In genomic region chr9:91036826-91037510, GRCh38 we compare ENCODE assay signal across 8 cellular contexts.
DNase-seq lines count a peak whose midpoint lies in the region; ATAC-seq and TF ChIP-seq lines count a peak whose summit lies in the region.

No MANE protein-coding gene starts in this region.

- CTCF ChIA-PET in PC-3 (lab: Charles Lee), result interaction anchor here (0.6 kb wide), 1 partner anchor 249 kb away, joined by 3 read pairs; no protein-coding TSS in a partner anchor

- peak overlapping the region; percentile 56 for H3K9ac ChIP-seq in PC-3 (ENCODE audit: low read length)

- H3K27me3 ChIP-seq in PC-3 (ENCODE audit: low read length), result no peaks in the 10 kb centered on the region

- peak overlapping the region; percentile 32; the same call in 1 of the 2 replicates for H3K4me3 ChIP-seq in PC-3 (ENCODE audit: low read length)

- no peaks in the 10 kb centered on the region for H4K20me1 ChIP-seq in PC-3 (ENCODE audit: low read length)

- intact Hi-C loops in PC-3 (cut with micrococcal nuclease), result loop anchor here (1.0 to 2.0 kb wide), 2 partner anchors 122 to 389 kb away; no protein-coding TSS in a partner anchor

- no peak overlapping the region for H3K27ac Mint-ChIP-seq in activated T-cell treated with anti-CD3 and anti-CD28 coated beads, Interleukin-2, amount 50 U/mL, for 72 hours
- H3K27ac Mint-ChIP-seq in nephron progenitor cell, result peak overlapping the region; percentile 58
- H3K27ac Mint-ChIP-seq in stimulated activated effector memory CD8-positive, alpha-beta T cell treated with anti-CD3 and anti-CD28 coated beads, Interleukin-12 subunit alpha, Interleukin-12 subunit beta, amount 100 ng/mL, for 72 hours, result peak overlapping the region; percentile 84

- no TSS peak for BruUV-seq in PC-3 (replicated peaks; lab: Mats Ljungman, UMichigan)

- no peaks in the 10 kb centered on the region for H3K9me3 ChIP-seq in PC-3 (ENCODE audit: low read length)

- peaks cover 0 to 4% of the 10 kb centered on the region in 2 donors for H3K9me3 Mint-ChIP-seq in activated T-cell treated with anti-CD3 and anti-CD28 coated beads, Interleukin-2, amount 50 U/mL, for 72 hours
- no peaks in the 10 kb centered on the region for H3K9me3 Mint-ChIP-seq in nephron progenitor cell
- no peaks in the 10 kb centered on the region for H3K9me3 Mint-ChIP-seq in stimulated activated effector memory CD8-positive, alpha-beta T cell treated with anti-CD3 and anti-CD28 coated beads, Interleukin-12 subunit alpha, Interleukin-12 subunit beta, amount 100 ng/mL, for 72 hours

- H3K79me2 ChIP-seq in PC-3 (ENCODE audit: low read length), result no peaks in the 10 kb centered on the region

- peak overlapping the region; percentile 69 to 79 for H3K4me3 Mint-ChIP-seq in activated T-cell treated with anti-CD3 and anti-CD28 coated beads, Interleukin-2, amount 50 U/mL, for 72 hours
- H3K4me3 Mint-ChIP-seq in nephron progenitor cell, result no peak overlapping the region
- peak overlapping the region; percentile 61 for H3K4me3 Mint-ChIP-seq in stimulated activated effector memory CD8-positive, alpha-beta T cell treated with anti-CD3 and anti-CD28 coated beads, Interleukin-12 subunit alpha, Interleukin-12 subunit beta, amount 100 ng/mL, for 72 hours

- ATAC-seq in PC-3 (peak; percentile 91), GM18517 (IDR thresholded peaks at IDR 0.05; ENCODE audit: unreplicated experiment) (no peak)
- peak; percentile 89 to 96 for ATAC-seq in activated T-cell treated with anti-CD3 and anti-CD28 coated beads, Interleukin-2, amount 50 U/mL, for 72 hours (replicated peaks in 1 of 2)
- peak; percentile 89 for ATAC-seq in stimulated activated effector memory CD8-positive, alpha-beta T cell treated with anti-CD3 and anti-CD28 coated beads, Interleukin-12 subunit alpha, Interleukin-12 subunit beta, amount 100 ng/mL, for 72 hours

- peak overlapping the region; percentile 88 for H3K27ac ChIP-seq in PC-3 (ENCODE audit: low read length)

- peaks cover under 1% of the 10 kb centered on the region for H3K27me3 Mint-ChIP-seq in activated T-cell treated with anti-CD3 and anti-CD28 coated beads, Interleukin-2, amount 50 U/mL, for 72 hours (ENCODE audit: low read depth)
- H3K27me3 Mint-ChIP-seq in nephron progenitor cell (ENCODE audit: low read depth, poor library complexity), result peaks cover 11% of the 10 kb centered on the region

- H3K4me1 ChIP-seq in PC-3 (ENCODE audit: insufficient read depth, low read length), result peaks cover 27% of the 10 kb centered on the region

- H3K4me2 ChIP-seq in PC-3 (ENCODE audit: low read length), result peak overlapping the region; percentile 50

- no peaks in the 10 kb centered on the region for H3F3A ChIP-seq in PC-3 (ENCODE audit: low read length, unreplicated experiment)

- H2AFZ ChIP-seq in PC-3 (ENCODE audit: low read length), result peak overlapping the region; percentile 39

- TF ChIP-seq CTCF in PC-3 (conservative IDR thresholded peaks at IDR 0.05; ENCODE audit: low read depth, low read length), result peak; percentile 68
- peak; percentile 33 for TF ChIP-seq CTCF in nephron progenitor cell (IDR thresholded peaks at IDR 0.05)

- H3K9me2 ChIP-seq in PC-3 (replicated peaks; ENCODE audit: low read length), result no peaks in the 10 kb centered on the region

- DNase-seq in COR-L47 (lab: John Stamatoyannopoulos, UW), result peak; percentile 90
- DNase-seq in HuH-7.5 (ENCODE audit: low spot score), result peak; percentile 78
- peak; percentile 85 for DNase-seq in PC-3
- DNase-seq in activated T-cell treated with anti-CD3 and anti-CD28 coated beads, Interleukin-2, amount 50 U/mL, for 72 hours, result peak; percentile 73 to 80
- DNase-seq in fibroblast of peridontal ligament (ENCODE audit: extremely low read depth), result peak; percentile 81
- peak; percentile 65 for DNase-seq in nephron progenitor cell
- DNase-seq in stimulated activated effector memory CD8-positive, alpha-beta T cell treated with anti-CD3 and anti-CD28 coated beads, Interleukin-12 subunit alpha, Interleukin-12 subunit beta, amount 100 ng/mL, for 72 hours (ENCODE audit: low spot score in 2 of 2), result peak; percentile 47 to 79

- POLR2A ChIA-PET in PC-3 (lab: Charles Lee; ENCODE audit: unreplicated experiment), result no interaction called here

- peaks cover 2 to 3% of the 10 kb centered on the region in 2 donors for H3K36me3 Mint-ChIP-seq in activated T-cell treated with anti-CD3 and anti-CD28 coated beads, Interleukin-2, amount 50 U/mL, for 72 hours (ENCODE audit: insufficient read depth in 2 of 2)
- no peaks in the 10 kb centered on the region for H3K36me3 Mint-ChIP-seq in nephron progenitor cell (ENCODE audit: low read depth)
- no peaks in the 10 kb centered on the region for H3K36me3 Mint-ChIP-seq in stimulated activated effector memory CD8-positive, alpha-beta T cell treated with anti-CD3 and anti-CD28 coated beads, Interleukin-12 subunit alpha, Interleukin-12 subunit beta, amount 100 ng/mL, for 72 hours

- H3K4me1 Mint-ChIP-seq in activated T-cell treated with anti-CD3 and anti-CD28 coated beads, Interleukin-2, amount 50 U/mL, for 72 hours (ENCODE audit: low read depth), result peaks cover 75% of the 10 kb centered on the region
- peaks cover 63% of the 10 kb centered on the region for H3K4me1 Mint-ChIP-seq in nephron progenitor cell
- peaks cover 65% of the 10 kb centered on the region for H3K4me1 Mint-ChIP-seq in stimulated activated effector memory CD8-positive, alpha-beta T cell treated with anti-CD3 and anti-CD28 coated beads, Interleukin-12 subunit alpha, Interleukin-12 subunit beta, amount 100 ng/mL, for 72 hours

- H3K36me3 ChIP-seq in PC-3 (ENCODE audit: low read depth, low read length), result no peaks in the 10 kb centered on the region
